21 cellular contexts compared by ENCODE assay signal in genomic region chr17:47837401-47838039, GRCh38. TPM values are rescaled to one million over a fixed set of nuclear protein-coding genes. Genes with fewer than 3 reads are reported as not detected.
A peak's percentile ranks its signal among the peaks of the same experiment; 100 is the strongest.
DNase-seq lines count a peak whose midpoint lies in the region; ATAC-seq, FAIRE-seq and TF ChIP-seq lines count a peak whose summit lies in the region.
"Had no signal": no experiment of that assay in that cellular context is flagged by ENCODE, and none has a peak within 500 bp of the region (broad histone marks: within the 10 kb centered on the region; RNA-seq: fewer than 3 reads in every experiment).

No MANE protein-coding gene starts in this region.

- H3K9me3 Mint-ChIP-seq in activated naive CD4-positive, alpha-beta T cell treated with anti-CD3 and anti-CD28 coated beads, Interleukin-2, amount 50 U/mL, for 72 hours = no peaks in the 10 kb centered on the region
- H3K9me3 Mint-ChIP-seq: activated T-helper 2 cell treated with anti-CD3 and anti-CD28 coated beads, Interferon-gamma antibody, Interleukin-2, Interleukin-4, amounts not matched to agents 10 μg/mL and 5 μg/mL and 100 μg/mL, durations not matched to agents 14 hours and 24 hours and 36 hours; stimulated activated memory B cell treated with anti-CD40 and anti-IgM and Interleukin-4, amounts not matched to agents 10 μg/mL and 1 μg/mL and 100 μg/mL, for 72 hours; T-cell had no signal

- H3K9me3 ChIP-seq in fibroblast of lung (ENCODE audit: control insufficient read depth, insufficient read depth, low read depth, low read length) = no peaks in the 10 kb centered on the region
- H3K9me3 ChIP-seq in spleen = no peaks in the 10 kb centered on the region
- H3K9me3 ChIP-seq: A549, ascending aorta, upper lobe of left lung had no signal

- H3K36me3 ChIP-seq in fibroblast of lung (ENCODE audit: control insufficient read depth, insufficient read depth, low read length) (no peaks in the 10 kb centered on the region), spleen (peaks cover 0 to 42% (median 15%) of the 10 kb centered on the region in 6 donors)

- no peak for TF ChIP-seq POLR2A in spleen (IDR thresholded peaks at IDR 0.05)

- H3K4me2 ChIP-seq in fibroblast of lung (ENCODE audit: extremely low read depth, insufficient read depth, low read length) = no peak overlapping the region
- H3K4me2 ChIP-seq: A549, smooth muscle cell had no signal

- no peak for FAIRE-seq in frontal cortex (lab: Jason Lieb, UNC)
- FAIRE-seq: A549 had no signal

- peaks cover 6 to 8% of the 10 kb centered on the region in 2 donors for H3K36me3 Mint-ChIP-seq in activated naive CD4-positive, alpha-beta T cell treated with anti-CD3 and anti-CD28 coated beads, Interleukin-2, amount 50 U/mL, for 72 hours

- H3K79me2 ChIP-seq in fibroblast of lung (ENCODE audit: control insufficient read depth, insufficient read depth, low read length) = no peaks in the 10 kb centered on the region

- H3K27me3 ChIP-seq in fibroblast of lung (ENCODE audit: control insufficient read depth, insufficient read depth, low read length) (no peaks in the 10 kb centered on the region), spleen (replicated peaks in 1 of 7) (no peaks in the 10 kb centered on the region)
- H3K27me3 ChIP-seq: ascending aorta, upper lobe of left lung had no signal

- H3K4me1 ChIP-seq in fibroblast of lung (ENCODE audit: control insufficient read depth, extremely low read depth, insufficient read depth, low read length) (peaks cover 7% of the 10 kb centered on the region), spleen (peaks cover 21 to 96% (median 67%) of the 10 kb centered on the region in 6 donors)

- TF ChIP-seq CTCF in fibroblast of lung (conservative IDR thresholded peaks at IDR 0.05 in 1 of 2, IDR thresholded peaks at IDR 0.05 in 1 of 2; ENCODE audit: low read depth in 1 of 2, low read length in 2 of 2) = no peak
- TF ChIP-seq CTCF in spleen (IDR thresholded peaks at IDR 0.05 in 8 of 11, conservative IDR thresholded peaks at IDR 0.05 in 3 of 11) = no peak

- H3K4me3 ChIP-seq in fibroblast of lung (replicated peaks in 1 of 4; ENCODE audit: control extremely low read depth in 1 of 4, insufficient read depth in 1 of 4, low read depth in 3 of 4, low read length in 4 of 4) = no peak overlapping the region
- no peak overlapping the region for H3K4me3 ChIP-seq in spleen
- H3K4me3 ChIP-seq: A549, ascending aorta, smooth muscle cell, upper lobe of left lung had no signal

- H2AFZ ChIP-seq in fibroblast of lung (ENCODE audit: low read length) = no peak overlapping the region

- 72 to 81% (median 77%) methylated on average over 9 to 13 of the region's 13 CpGs for WGBS in spleen, 5 donors

- H3K27ac ChIP-seq in fibroblast of lung (ENCODE audit: insufficient read depth, low read length) = no peak overlapping the region
- H3K27ac ChIP-seq in spleen = peak overlapping the region; percentile 57 to 85 (median 74)
- H3K27ac ChIP-seq: A549, ascending aorta, epithelial cell of prostate had no signal

- no peaks in the 10 kb centered on the region for H4K20me1 ChIP-seq in fibroblast of lung (ENCODE audit: control insufficient read depth, extremely low read depth, insufficient read depth, low read length)

- intact Hi-C loops in spleen (cut with DNase I; ENCODE audit: low total_unique reads) = no loop called here

- peak overlapping the region; percentile 47 for H3K27ac Mint-ChIP-seq in activated naive CD4-positive, alpha-beta T cell treated with anti-CD3 and anti-CD28 coated beads, Interleukin-2, amount 50 U/mL, for 72 hours
- H3K27ac Mint-ChIP-seq: activated T-helper 2 cell treated with anti-CD3 and anti-CD28 coated beads, Interferon-gamma antibody, Interleukin-2, Interleukin-4, amounts not matched to agents 10 μg/mL and 5 μg/mL and 100 μg/mL, durations not matched to agents 14 hours and 24 hours and 36 hours; stimulated activated memory B cell treated with anti-CD40 and anti-IgM and Interleukin-4, amounts not matched to agents 10 μg/mL and 1 μg/mL and 100 μg/mL, for 72 hours; T-cell had no signal

- no peak for DNase-seq in activated naive CD4-positive, alpha-beta T cell treated with anti-CD3 and anti-CD28 coated beads, Interleukin-2, amount 50 U/mL, for 72 hours (ENCODE audit: low spot score in 2 of 2)
- DNase-seq in activated naive CD4-positive, alpha-beta T cell treated with Interleukin-2 at 50 U/mL for 16 hours = no peak
- DNase-seq in M059J (ENCODE audit: low read depth) = peak; percentile 91
- peak; percentile 46 to 56 for DNase-seq in fibroblast of lung (ENCODE audit: low read depth in 2 of 2)
- no peak for DNase-seq in spleen
- DNase-seq in frontal cortex (ENCODE audit: low spot score in 2 of 2) = no peak
- no peak for DNase-seq in effector CD8-positive, alpha-beta T cell (lab: John Stamatoyannopoulos, UW)
- DNase-seq in NCI-H524 (lab: John Stamatoyannopoulos, UW) = no peak
- DNase-seq: cortex of kidney, islet precursor cell, NCI-H2107, occipital lobe, T-cell had no signal

- no peak overlapping the region for H3K9ac ChIP-seq in fibroblast of lung (ENCODE audit: insufficient read depth, low read length)

- no peak for ATAC-seq in activated naive CD4-positive, alpha-beta T cell treated with anti-CD3 and anti-CD28 coated beads, Interleukin-2, amount 50 U/mL, for 72 hours
- ATAC-seq: A549; stimulated activated memory B cell treated with anti-CD40 and anti-IgM and Interleukin-4, amounts not matched to agents 10 μg/mL and 1 μg/mL and 100 μg/mL, for 72 hours; T-cell had no signal

RNA-seq across cellular contexts. Expression of gene SCRN2, which starts 3.6 kb away (rescaled TPM):
- 10 to 100 TPM; 30.9 to 34.8 TPM for total RNA-seq in activated naive CD4-positive, alpha-beta T cell treated with anti-CD3 and anti-CD28 coated beads, Interleukin-2, amount 50 U/mL, for 72 hours
- 19.3 and 24.0 TPM in 2 replicates for total RNA-seq in M059J (2014; rRNA removed; shearing (Covaris generic))
- total RNA-seq in fibroblast of lung = 22.3 and 40.8 TPM in 2 replicates
- 10.2 and 10.6 TPM in 2 replicates for polyA plus RNA-seq in fibroblast of lung
- 12.8 and 15.5 TPM in 2 replicates for polyA plus RNA-seq in fibroblast of lung (2012)
- polyA minus RNA-seq in fibroblast of lung (ENCODE audit: low replicate concordance) = 23.8 and 24.3 TPM in 2 replicates
- 10 to 100 TPM; 37.5 to 59.4 (median 49.0) TPM for total RNA-seq in spleen
- 10 to 100 TPM; 38.9 to 58.0 (median 50.4) TPM for polyA plus RNA-seq in spleen
- total RNA-seq in frontal cortex = 24.1 TPM

RNA-seq across cellular contexts. Expression of gene LRRC46, which starts 6.0 kb away (rescaled TPM):
- total RNA-seq in activated naive CD4-positive, alpha-beta T cell treated with anti-CD3 and anti-CD28 coated beads, Interleukin-2, amount 50 U/mL, for 72 hours = under 1 TPM; 0.46 to 0.60 TPM
- 0.12 TPM in 1 of 2 replicates, not detected in the other for total RNA-seq in M059J (2014; rRNA removed; shearing (Covaris generic))
- total RNA-seq in fibroblast of lung = under 0.01 TPM in 2 replicates
- 0.19 and 0.93 TPM in 2 replicates for polyA plus RNA-seq in fibroblast of lung
- polyA plus RNA-seq in fibroblast of lung (2012) = 0.41 and 1.1 TPM in 2 replicates
- 2.1 TPM in 1 of 2 replicates, not detected in the other for polyA minus RNA-seq in fibroblast of lung (ENCODE audit: low replicate concordance)
- total RNA-seq in spleen = 1 to 10 TPM in 3 of 7 donors, under 1 TPM in 4; 0.42 to 1.3 (median 0.66) TPM
- 1 to 10 TPM; 1.0 to 1.4 (median 1.2) TPM for polyA plus RNA-seq in spleen
- total RNA-seq in frontal cortex = not detected
- total RNA-seq: ascending aorta, mononuclear cell, occipital lobe, smooth muscle cell had no signal

RNA-seq across cellular contexts. Expression of gene MRPL10, which starts 6.2 kb away (rescaled TPM):
- total RNA-seq in activated naive CD4-positive, alpha-beta T cell treated with anti-CD3 and anti-CD28 coated beads, Interleukin-2, amount 50 U/mL, for 72 hours = 10 to 100 TPM; 68.7 to 84.1 TPM
- 39.9 and 41.5 TPM in 2 replicates for total RNA-seq in M059J (2014; rRNA removed; shearing (Covaris generic))
- total RNA-seq in fibroblast of lung (26.5 and 31.0 TPM in 2 replicates), spleen (10 to 100 TPM; 24.4 to 46.1 (median 32.2) TPM), frontal cortex (6.9 TPM)
- polyA plus RNA-seq in fibroblast of lung (44.7 and 53.1 TPM in 2 replicates), spleen (10 to 100 TPM; 27.2 to 42.3 (median 36.2) TPM)
- 38.5 and 40.2 TPM in 2 replicates for polyA plus RNA-seq in fibroblast of lung (2012)
- polyA minus RNA-seq in fibroblast of lung (ENCODE audit: low replicate concordance) = 58.3 and 103 TPM in 2 replicates

RNA-seq across cellular contexts. Expression of gene SP6, which starts 13.4 kb away (rescaled TPM):
- under 1 TPM; 0.16 to 0.23 TPM for total RNA-seq in activated naive CD4-positive, alpha-beta T cell treated with anti-CD3 and anti-CD28 coated beads, Interleukin-2, amount 50 U/mL, for 72 hours
- 0.79 and 1.5 TPM in 2 replicates for total RNA-seq in M059J (2014; rRNA removed; shearing (Covaris generic))
- under 0.01 TPM in 1 of 2 replicates, not detected in the other for total RNA-seq in fibroblast of lung
- polyA plus RNA-seq in fibroblast of lung = 0.07 and 0.11 TPM in 2 replicates
- polyA plus RNA-seq in fibroblast of lung (2012) = 0.12 and 0.25 TPM in 2 replicates
- polyA minus RNA-seq in fibroblast of lung (ENCODE audit: low replicate concordance) = not detected in 2 replicates
- total RNA-seq in spleen = 1 to 10 TPM in 5 of 7 donors, under 1 TPM in 2; 0.19 to 3.0 (median 2.0) TPM
- under 1 TPM; 0.11 to 0.90 (median 0.27) TPM for polyA plus RNA-seq in spleen
- total RNA-seq in frontal cortex = not detected

RNA-seq across cellular contexts. Expression of gene OSBPL7, which starts 15.9 kb away (rescaled TPM):
- total RNA-seq in activated naive CD4-positive, alpha-beta T cell treated with anti-CD3 and anti-CD28 coated beads, Interleukin-2, amount 50 U/mL, for 72 hours = 10 to 100 TPM; 23.7 to 29.9 TPM
- total RNA-seq in M059J (2014; rRNA removed; shearing (Covaris generic)) = 3.5 and 5.1 TPM in 2 replicates
- total RNA-seq in fibroblast of lung = 5.4 and 7.1 TPM in 2 replicates
- 2.1 and 2.2 TPM in 2 replicates for polyA plus RNA-seq in fibroblast of lung
- 2.8 and 3.2 TPM in 2 replicates for polyA plus RNA-seq in fibroblast of lung (2012)
- polyA minus RNA-seq in fibroblast of lung (ENCODE audit: low replicate concordance) = 3.8 and 13.6 TPM in 2 replicates
- total RNA-seq in spleen = 10 to 100 TPM; 17.3 to 33.3 (median 23.0) TPM
- polyA plus RNA-seq in spleen = 10 to 100 TPM in 2 of 3 donors, 1 to 10 TPM in 1; 7.7 to 17.7 (median 10.7) TPM
- total RNA-seq in frontal cortex = 7.3 TPM

Comparison
In these comparisons a context has a peak if more than half of its experiments do, and no peak if none do; other contexts are left out.
1. DNase-seq: peak in M059J (single experiment) and fibroblast of lung (2 of 2); none in activated naive CD4-positive, alpha-beta T cell treated with anti-CD3 and anti-CD28 coated beads, Interleukin-2, amount 50 U/mL, for 72 hours (0 of 2), activated naive CD4-positive, alpha-beta T cell treated with Interleukin-2 at 50 U/mL for 16 hours (single experiment), spleen (single experiment), frontal cortex (0 of 2), effector CD8-positive, alpha-beta T cell (single experiment) and NCI-H524 (0 of 2).